1 cellular context compared by ENCODE assay signal in genomic region chr15:88934449-88934848, GRCh38. TPM values are rescaled to one million over a fixed set of nuclear protein-coding genes. Genes with fewer than 3 reads are reported as not detected.
"Had no signal": no experiment of that assay in that cellular context is flagged by ENCODE, and none has a peak within 500 bp of the region (broad histone marks: within the 10 kb centered on the region; RNA-seq: fewer than 3 reads in every experiment).

No MANE protein-coding gene starts in this region.

RNA-seq across cellular contexts. Expression of gene HAPLN3, which starts 39.1 kb away (rescaled TPM):
- polyA plus RNA-seq: neural cell had no signal
